29 cellular contexts compared by ENCODE assay signal in genomic region chr7:77441046-77441445, GRCh38. TPM values are rescaled to one million over a fixed set of nuclear protein-coding genes. Genes with fewer than 3 reads are reported as not detected.
A peak's percentile ranks its signal among the peaks of the same experiment; 100 is the strongest.
DNase-seq lines count a peak whose midpoint lies in the region; ATAC-seq, FAIRE-seq and TF ChIP-seq lines count a peak whose summit lies in the region.
"Had no signal": no experiment of that assay in that cellular context is flagged by ENCODE, and none has a peak within 500 bp of the region (broad histone marks: within the 10 kb centered on the region; RNA-seq: fewer than 3 reads in every experiment).

No MANE protein-coding gene starts in this region.

- H2BK15ac ChIP-seq in mesenchymal stem cell (ENCODE audit: low read depth, poor library complexity, severe bottlenecking), result no peak overlapping the region

- no peak for TF ChIP-seq RAD21 in A549 (conservative IDR thresholded peaks at IDR 0.05 in 1 of 2, IDR thresholded peaks at IDR 0.05 in 1 of 2)

- no peak overlapping the region for H3K14ac ChIP-seq in mesenchymal stem cell (ENCODE audit: low read length in 2 of 2)

- H3K4ac ChIP-seq in mesenchymal stem cell (ENCODE audit: low read depth in 1 of 2, low read length in 2 of 2), result no peak overlapping the region

- H3K4me1 Mint-ChIP-seq in HFFc6 (ENCODE audit: low read depth), result peaks cover 62% of the 10 kb centered on the region

- no peaks in the 10 kb centered on the region for H3K79me1 ChIP-seq in mesenchymal stem cell (replicated peaks; ENCODE audit: low read length, poor library complexity, severe bottlenecking)

- TF ChIP-seq CTCF in A549 (IDR thresholded peaks at IDR 0.05) (no peak), HFFc6 (IDR thresholded peaks at IDR 0.05) (no peak), epithelial cell of esophagus (IDR thresholded peaks at IDR 0.05; ENCODE audit: insufficient read depth, low read depth, low read length, missing control alignments) (no peak)

- H3K9me3 Mint-ChIP-seq in HFFc6, result no peaks in the 10 kb centered on the region
- H3K9me3 Mint-ChIP-seq: CD4-positive, alpha-beta memory T cell; IgD-negative memory B cell had no signal

- 47% methylated on average over 2 of the region's 2 CpGs for WGBS in A549 (ENCODE audit: missing lambda C conversion rate)
- 73% methylated on average over 2 of the region's 2 CpGs for WGBS in mesenchymal stem cell

- H3K36me3 ChIP-seq in mesenchymal stem cell (ENCODE audit: control insufficient read depth in 1 of 2, insufficient read depth in 2 of 2, low read depth in 1 of 2, low read length in 2 of 2), result no peaks in the 10 kb centered on the region
- H3K36me3 ChIP-seq: BLaER1, HAP-1 had no signal

- peak overlapping the region; percentile 15 for H2BK120ac ChIP-seq in mesenchymal stem cell (ENCODE audit: low read depth, low read length)

- peaks cover 48% of the 10 kb centered on the region for H3K4me1 ChIP-seq in A549
- H3K4me1 ChIP-seq in mesenchymal stem cell (ENCODE audit: control insufficient read depth, insufficient read depth, low read depth, low read length), result peaks cover 3% of the 10 kb centered on the region
- H3K4me1 ChIP-seq: BLaER1 had no signal

- H3K9me3 ChIP-seq in A549 (no peaks in the 10 kb centered on the region), mesenchymal stem cell (ENCODE audit: control insufficient read depth, low read length) (no peaks in the 10 kb centered on the region)
- H3K9me3 ChIP-seq: BLaER1, Caco-2, HAP-1 had no signal

- H3K4me2 ChIP-seq in A549 (peak overlapping the region; percentile 24; the same call in 2 of the 3 replicates), mesenchymal stem cell (ENCODE audit: low read length, poor library complexity, severe bottlenecking) (no peak overlapping the region)
- H3K4me2 ChIP-seq: BLaER1, KMS-11 had no signal

- H2AK5ac ChIP-seq in mesenchymal stem cell (ENCODE audit: low read length, severe bottlenecking), result no peak overlapping the region

- H4K8ac ChIP-seq in mesenchymal stem cell (ENCODE audit: low read length), result no peak overlapping the region

- no peak overlapping the region for H3K18ac ChIP-seq in mesenchymal stem cell (ENCODE audit: low read depth in 1 of 2, low read length in 2 of 2)

- no peaks in the 10 kb centered on the region for H3K27me3 Mint-ChIP-seq in HFFc6 (ENCODE audit: insufficient read depth)
- H3K27me3 Mint-ChIP-seq: IgD-negative memory B cell had no signal

- H2BK12ac ChIP-seq in mesenchymal stem cell (ENCODE audit: low read length in 2 of 2), result no peak overlapping the region

- H2AFZ ChIP-seq in mesenchymal stem cell (ENCODE audit: low read depth, low read length), result no peak overlapping the region

- no peak for TF ChIP-seq EP300 in A549 (IDR thresholded peaks at IDR 0.05)

- H3K23ac ChIP-seq in mesenchymal stem cell (ENCODE audit: low read length in 2 of 2), result no peak overlapping the region

- H3K4me3 Mint-ChIP-seq in HFFc6, result no peak overlapping the region
- H3K4me3 Mint-ChIP-seq: CD4-positive, alpha-beta memory T cell; IgD-negative memory B cell had no signal

- no peaks in the 10 kb centered on the region for H3K36me3 Mint-ChIP-seq in HFFc6 (ENCODE audit: low read depth)
- H3K36me3 Mint-ChIP-seq: CD4-positive, alpha-beta memory T cell; IgD-negative memory B cell had no signal

- H4K91ac ChIP-seq in mesenchymal stem cell (ENCODE audit: low read length), result no peak overlapping the region

- H3K4me3 ChIP-seq in A549 (no peak overlapping the region), epithelial cell of esophagus (ENCODE audit: low read length) (no peak overlapping the region), mesenchymal stem cell (ENCODE audit: insufficient read depth in 1 of 2, low read depth in 1 of 2, low read length in 2 of 2) (no peak overlapping the region)
- H3K4me3 ChIP-seq: BLaER1, HAP-1 had no signal

- DNase-seq in A549 (ENCODE audit: low read depth in 1 of 2, low spot score in 1 of 2) (no peak), HFFc6 (no peak), epithelial cell of esophagus (ENCODE audit: low read depth) (peak; percentile 71), mesenchymal stem cell (no peak), HPDE6-E6E7 (ENCODE audit: extremely low spot score) (no peak), erythroblast (lab: John Stamatoyannopoulos, UW) (no peak), NCI-H187 treated with DMSO at 0.1 percent for 48 hours (lab: John Stamatoyannopoulos, UW) (no peak), inferior parietal cortex (ENCODE audit: extremely low spot score) (no peak)
- DNase-seq: 8988T; Caco-2; CD4-positive, alpha-beta memory T cell; DMS79 treated with DMSO at 0.1 percent for 48 hours; GOT3; MM.1S; NCI-H1417; NCI-H1694 treated with DMSO at 0.1 percent for 48 hours; NCI-H2081 treated with DMSO at 0.1 percent for 48 hours; NCI-H2171; NCI-H226; NCI-H510A; NCI-H69; SHP77 treated with DMSO at 0.1 percent for 48 hours had no signal

- ATAC-seq in A549, result peak; percentile 36 to 39; a peak in 3 of 6 replicates
- ATAC-seq: Panc1 had no signal

- H2BK5ac ChIP-seq in mesenchymal stem cell (ENCODE audit: low read depth, low read length, poor library complexity, severe bottlenecking), result no peak overlapping the region

- TF ChIP-seq POLR2A in A549 (IDR thresholded peaks at IDR 0.05; ENCODE audit: low read length) (no peak), erythroblast (IDR thresholded peaks at IDR 0.05; ENCODE audit: low read length) (no peak)

- CTCF ChIA-PET in A549 (lab: Yijun Ruan, JAX), result interaction anchor here (0.7 to 1.9 kb wide), 5 partner anchors 12 to 209 kb away, joined by 3 to 8 read pairs (median 5); no protein-coding TSS in a partner anchor

- peak overlapping the region; percentile 42 for H3K27ac Mint-ChIP-seq in HFFc6
- H3K27ac Mint-ChIP-seq: CD4-positive, alpha-beta memory T cell; IgD-negative memory B cell had no signal

- H3K27ac ChIP-seq in A549 (peak overlapping the region; percentile 72 to 84; a peak in 5 of 6 replicates), mesenchymal stem cell (ENCODE audit: low read length, poor library complexity, severe bottlenecking) (no peak overlapping the region)
- H3K27ac ChIP-seq: BLaER1, KMS-11, RWPE1 had no signal

- no peak overlapping the region for H3K9ac ChIP-seq in mesenchymal stem cell (ENCODE audit: low read length)
- H3K9ac ChIP-seq: BLaER1, KMS-11 had no signal

- POLR2A ChIA-PET in A549 (lab: Yijun Ruan, JAX), result no interaction called here

- FAIRE-seq in A549 (lab: Jason Lieb, UNC), result no peak
- FAIRE-seq: GM18507 had no signal

- H3K27me3 ChIP-seq in mesenchymal stem cell (ENCODE audit: control insufficient read depth in 1 of 2, insufficient read depth in 1 of 2, low read length in 2 of 2), result no peaks in the 10 kb centered on the region
- H3K27me3 ChIP-seq: BLaER1 had no signal

TF ChIP-seq in A549, 52 proteins besides CTCF, POLR2A, EP300 and RAD21 (continues in another document):
- TF ChIP-seq HES2 (IDR thresholded peaks at IDR 0.05) (no peak), FOXS1 (CRISPR knock-in tag; IDR thresholded peaks at IDR 0.05) (no peak), HEYL (CRISPR knock-in tag; IDR thresholded peaks at IDR 0.05) (no peak), RARB (CRISPR knock-in tag; IDR thresholded peaks at IDR 0.05) (no peak), SMC3 (IDR thresholded peaks at IDR 0.05) (no peak), ELK1 (IDR thresholded peaks at IDR 0.05; ENCODE audit: low read depth, low read length) (no peak), CEBPB (IDR thresholded peaks at IDR 0.05) (no peak), GATA3 (IDR thresholded peaks at IDR 0.05; ENCODE audit: borderline replicate concordance) (no peak), MYC (IDR thresholded peaks at IDR 0.05; ENCODE audit: borderline replicate concordance, low read length) (no peak)
- TF ChIP-seq, protein P1, sequence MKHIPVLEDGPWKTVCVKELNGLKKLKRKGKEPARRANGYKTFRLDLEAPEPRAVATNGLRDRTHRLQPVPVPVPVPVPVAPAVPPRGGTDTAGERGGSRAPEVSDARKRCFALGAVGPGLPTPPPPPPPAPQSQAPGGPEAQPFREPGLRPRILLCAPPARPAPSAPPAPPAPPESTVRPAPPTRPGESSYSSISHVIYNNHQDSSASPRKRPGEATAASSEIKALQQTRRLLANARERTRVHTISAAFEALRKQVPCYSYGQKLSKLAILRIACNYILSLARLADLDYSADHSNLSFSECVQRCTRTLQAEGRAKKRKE (CRISPR knock-in tag; IDR thresholded peaks at IDR 0.05; ENCODE audit: low read depth), result no peak
- TF ChIP-seq, protein P2, sequence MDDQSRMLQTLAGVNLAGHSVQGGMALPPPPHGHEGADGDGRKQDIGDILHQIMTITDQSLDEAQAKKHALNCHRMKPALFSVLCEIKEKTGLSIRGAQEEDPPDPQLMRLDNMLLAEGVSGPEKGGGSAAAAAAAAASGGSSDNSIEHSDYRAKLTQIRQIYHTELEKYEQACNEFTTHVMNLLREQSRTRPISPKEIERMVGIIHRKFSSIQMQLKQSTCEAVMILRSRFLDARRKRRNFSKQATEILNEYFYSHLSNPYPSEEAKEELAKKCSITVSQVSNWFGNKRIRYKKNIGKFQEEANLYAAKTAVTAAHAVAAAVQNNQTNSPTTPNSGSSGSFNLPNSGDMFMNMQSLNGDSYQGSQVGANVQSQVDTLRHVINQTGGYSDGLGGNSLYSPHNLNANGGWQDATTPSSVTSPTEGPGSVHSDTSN (IDR thresholded peaks at IDR 0.05), result no peak

RNA-seq across cellular contexts. Expression of gene GSAP, which starts 24.9 kb away (rescaled TPM):
- polyA plus RNA-seq in A549 (2011; rRNA removed) (18.6 and 22.6 TPM in 2 replicates), A549 (2017; fragmentation: RNase III; extraction: RNeasy Plus Mini Kit Qiagen cat#74134 plus additional on column Dnase treatment) (4.1 to 4.9 TPM (median 4.7 TPM) in 3 replicates)
- polyA plus RNA-seq in A549 (2012; cell fraction: cytosol; rRNA removed), result 1.7 and 2.0 TPM in 2 replicates
- 3.5 and 6.0 TPM in 2 replicates for polyA plus RNA-seq in A549 (2012; cell fraction: nucleus; rRNA removed)
- polyA minus RNA-seq in A549 (2011; rRNA and poly(A)+ RNA removed), result 12.5 and 14.1 TPM in 2 replicates
- 1 to 10 TPM; 1.4 to 2.8 (median 2.2) TPM for total RNA-seq in HFFc6 (2021; fragmentation: NEBNext Ultra II Directional; extraction: Animal tissue kit (Norgen Biotek cat#: 25700))
- 1.2 TPM for polyA plus RNA-seq in mesenchymal stem cell (2013, experiment 1 of 2)
- 1.1 TPM for polyA plus RNA-seq in mesenchymal stem cell (2013, experiment 2 of 2)
